In genomic region chr9:34338664-34339063, GRCh38 we compare ENCODE assay signal across 18 cellular contexts. TPM values are rescaled to one million over a fixed set of nuclear protein-coding genes. Genes with fewer than 3 reads are reported as not detected.
"Had no signal": no experiment of that assay in that cellular context is flagged by ENCODE, and none has a peak within 500 bp of the region (broad histone marks: within the 10 kb centered on the region; RNA-seq: fewer than 3 reads in every experiment).

No MANE protein-coding gene starts in this region.

- H3K9me3 Mint-ChIP-seq: activated T-cell treated with anti-CD3 and anti-CD28 coated beads, Interleukin-2, amount 50 U/mL, for 4 hours; endodermal cell; nephron progenitor cell had no signal

- H3K9me3 ChIP-seq: ascending aorta, left lung, tibial artery, uterus had no signal

- ATAC-seq: activated CD4-positive, CD25-positive, alpha-beta regulatory T cell treated with anti-CD3 and anti-CD28 coated beads, Interleukin-2, amount 50 U/mL, for 24 hours; activated T-cell treated with anti-CD3 and anti-CD28 coated beads, Interleukin-2, amount 50 U/mL, for 4 hours; left lung had no signal

- H3K27me3 Mint-ChIP-seq: activated naive CD8-positive, alpha-beta T cell had no signal

- H3K27me3 ChIP-seq: ascending aorta, cardiac muscle cell, left lung, tibial artery, uterus had no signal

- H3K4me3 ChIP-seq: ascending aorta, cardiac muscle cell, left lung, tibial artery, uterus had no signal

- H3K4me1 ChIP-seq: uterus had no signal

- H3K27ac Mint-ChIP-seq: activated naive CD8-positive, alpha-beta T cell; endodermal cell; nephron progenitor cell had no signal

- H3K36me3 ChIP-seq: uterus had no signal

- H3K4me3 Mint-ChIP-seq: activated naive CD8-positive, alpha-beta T cell; activated T-cell treated with anti-CD3 and anti-CD28 coated beads, Interleukin-2, amount 50 U/mL, for 4 hours; endodermal cell; nephron progenitor cell had no signal

- H3K27ac ChIP-seq: ascending aorta, cardiac muscle cell, left lung, tibial artery, uterus had no signal

- DNase-seq: activated CD4-positive, alpha-beta T cell treated with anti-CD3 and anti-CD28 coated beads, Interleukin-2, amount 50 U/mL, for 4 hours; activated effector memory CD4-positive, alpha-beta T cell treated with anti-CD3 and anti-CD28 coated beads, Interleukin-2, amount 50 U/mL, for 16 hours; activated T-cell treated with anti-CD3 and anti-CD28 coated beads, Interleukin-2, amount 50 U/mL, for 4 hours; endodermal cell; erythroblast; islet precursor cell; left lung; mesenchymal stem cell; nephron progenitor cell; retina; small intestine; T-helper 2 cell; tibial artery; uterus had no signal

RNA-seq across cellular contexts. Expression of gene NUDT2, which starts 9.3 kb away (rescaled TPM):
- total RNA-seq: ascending aorta had no signal
